1 cellular context compared by ENCODE assay signal in genomic region chrX:102768984-102769761, GRCh38.
TF ChIP-seq lines count a peak whose summit lies in the region.

No MANE protein-coding gene starts in this region.

TF ChIP-seq in K562, 482 proteins besides CTCF, POLR2A, EP300 and RAD21 (continued from another document):
- TF ChIP-seq NFYB (IDR thresholded peaks at IDR 0.05; ENCODE audit: extremely low read depth, insufficient read length), result no peak
- peak; percentile 85 for TF ChIP-seq ZFX (CRISPR knock-in tag; IDR thresholded peaks at IDR 0.05)
- TF ChIP-seq MAFK (IDR thresholded peaks at IDR 0.05; ENCODE audit: low read length), result peak; percentile 29; the same call in 1 of the 2 replicates
- peak; percentile 62 for TF ChIP-seq TAF1 (IDR thresholded peaks at IDR 0.05; ENCODE audit: control insufficient read depth, extremely low read depth, insufficient read depth, low read length, severe bottlenecking)
- TF ChIP-seq ZNF561 (CRISPR knock-in tag; conservative IDR thresholded peaks at IDR 0.05), result no peak
- TF ChIP-seq SOX6 (IDR thresholded peaks at IDR 0.05), result no peak
- TF ChIP-seq ZNF263 (CRISPR knock-in tag; IDR thresholded peaks at IDR 0.05; ENCODE audit: borderline replicate concordance), result no peak
- no peak for TF ChIP-seq FOS (IDR thresholded peaks at IDR 0.05; ENCODE audit: extremely low read depth, insufficient read length)
- TF ChIP-seq POLR2G (IDR thresholded peaks at IDR 0.05; ENCODE audit: low read depth, low read length), result peak; percentile 61
- no peak for TF ChIP-seq SAFB2 (IDR thresholded peaks at IDR 0.05; ENCODE audit: borderline replicate concordance, low read depth, low read length, severe bottlenecking)
- peak; percentile 81 for TF ChIP-seq KDM5B (IDR thresholded peaks at IDR 0.05; ENCODE audit: insufficient replicate concordance, low read depth, low read length)
- peak; percentile 84 for TF ChIP-seq ATF1 (CRISPR knock-in tag; IDR thresholded peaks at IDR 0.05)
- peak; percentile 99 for TF ChIP-seq ATF1 (tag; IDR thresholded peaks at IDR 0.05)
- TF ChIP-seq RBBP5 (IDR thresholded peaks at IDR 0.05; ENCODE audit: borderline replicate concordance, insufficient read depth, low read length, poor library complexity, severe bottlenecking), result peak; percentile 75
- no peak for TF ChIP-seq ZNF274 (IDR thresholded peaks at IDR 0.05; ENCODE audit: borderline replicate concordance, low read depth, low read length)
- no peak for TF ChIP-seq ARID1B (IDR thresholded peaks at IDR 0.05)
- TF ChIP-seq BRF2 (IDR thresholded peaks at IDR 0.05; ENCODE audit: borderline replicate concordance, insufficient read depth, insufficient read length), result no peak
- peak; percentile 65 for TF ChIP-seq POLR2B (IDR thresholded peaks at IDR 0.05; ENCODE audit: low read depth, partially characterized antibody)
- peak; percentile 44; the same call in 1 of the 2 replicates for TF ChIP-seq RB1 (IDR thresholded peaks at IDR 0.05; ENCODE audit: low read depth)
- 0 out of 2 replicates have a peak, but pooled peaks have one; percentile 32 for TF ChIP-seq NFRKB (IDR thresholded peaks at IDR 0.05; ENCODE audit: low read depth)
- 0 out of 4 replicates have a peak, but pooled peaks of 1 of the 2 experiments have one; percentile 45 for TF ChIP-seq MNT (conservative IDR thresholded peaks at IDR 0.05)
- no peak for TF ChIP-seq AFF4 (CRISPR knock-in tag; IDR thresholded peaks at IDR 0.05)
- TF ChIP-seq NONO (IDR thresholded peaks at IDR 0.05; ENCODE audit: low read depth in 2 of 2, low read length in 1 of 2), result no peak
- TF ChIP-seq CREB1 (IDR thresholded peaks at IDR 0.05), result peak; percentile 98
- peak; percentile 95 for TF ChIP-seq CREB1 (CRISPR knock-in tag; IDR thresholded peaks at IDR 0.05)
- TF ChIP-seq SIN3B (IDR thresholded peaks at IDR 0.05; ENCODE audit: low read depth), result peak; percentile 77
- no peak for TF ChIP-seq ZNF384 (IDR thresholded peaks at IDR 0.05; ENCODE audit: low read depth, low read length)
- TF ChIP-seq CREM (IDR thresholded peaks at IDR 0.05; ENCODE audit: low read depth), result peak; percentile 99
- TF ChIP-seq ZNF23 (CRISPR knock-in tag; IDR thresholded peaks at IDR 0.05), result no peak
- no peak for TF ChIP-seq GTF2F1 (IDR thresholded peaks at IDR 0.05; ENCODE audit: low read depth, low read length)
- peak; percentile 98 for TF ChIP-seq MTA1 (IDR thresholded peaks at IDR 0.05; ENCODE audit: borderline replicate concordance)
- peak; percentile 58 for TF ChIP-seq MAFG (tag; conservative IDR thresholded peaks at IDR 0.05)
- peak; percentile 52; the same call in 1 of the 2 replicates for TF ChIP-seq CTBP1 (IDR thresholded peaks at IDR 0.05; ENCODE audit: borderline replicate concordance)
- no peak for TF ChIP-seq ZNF699 (CRISPR knock-in tag; IDR thresholded peaks at IDR 0.05; ENCODE audit: insufficient replicate concordance)
- peak; percentile 82 for TF ChIP-seq ZBTB12 (CRISPR knock-in tag; IDR thresholded peaks at IDR 0.05)
- TF ChIP-seq MLLT1 (IDR thresholded peaks at IDR 0.05), result no peak
